Comparison of ENCODE assay signal across 10 cellular contexts in the genomic region with DNA sequence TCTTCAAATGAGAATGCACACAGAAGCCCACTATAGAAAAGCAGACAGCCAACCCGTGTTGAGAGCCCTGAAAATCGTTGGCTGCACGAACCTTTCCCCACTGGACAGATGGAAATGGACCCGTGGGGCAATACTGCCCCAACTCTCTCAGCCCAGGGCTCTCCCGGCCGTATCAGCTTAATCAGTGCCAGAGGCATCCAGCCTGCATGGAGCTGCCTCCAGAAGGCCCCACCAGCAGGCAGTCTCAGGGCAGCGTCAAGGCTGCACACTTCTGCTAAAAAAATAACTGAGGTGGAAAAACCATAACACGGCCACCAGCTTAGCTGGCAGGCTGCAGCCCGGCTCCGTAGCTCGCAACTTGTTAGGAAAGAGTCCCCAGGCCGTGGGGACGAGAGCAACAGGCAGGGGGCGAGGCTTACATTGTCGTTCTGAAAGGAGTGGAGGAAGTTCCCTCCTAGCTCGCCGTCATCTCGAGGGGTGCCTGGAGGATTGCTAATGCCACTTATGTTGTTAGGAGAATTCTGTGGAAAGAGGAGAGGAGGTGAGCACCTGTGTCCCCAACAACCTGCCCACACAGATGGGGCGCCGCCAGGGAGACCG. TPM values are rescaled to one million over a fixed set of nuclear protein-coding genes. Genes with fewer than 3 reads are reported as not detected.
DNase-seq lines count a peak whose midpoint lies in the region; ATAC-seq, FAIRE-seq and TF ChIP-seq lines count a peak whose summit lies in the region.
"Had no signal": no experiment of that assay in that cellular context is flagged by ENCODE, and none has a peak within 500 bp of the region (broad histone marks: within the 10 kb centered on the region; RNA-seq: fewer than 3 reads in every experiment).

No MANE protein-coding gene starts in this region.

- H3K79me2 ChIP-seq in DND-41 (ENCODE audit: insufficient read depth, low read length) (no peaks in the 10 kb centered on the region), PC-3 (ENCODE audit: low read length) (no peaks in the 10 kb centered on the region)

- CTCF ChIA-PET in activated CD8-positive, alpha-beta T cell treated with anti-CD3 and anti-CD28 coated beads, Interleukin-2, amount 10 ng/mL, durations not matched to agents 7 days and 5 days (lab: Charles Lee), result interaction anchor here (0.8 kb wide), 1 partner anchor 261 kb away, joined by 4 read pairs; no protein-coding TSS in a partner anchor
- CTCF ChIA-PET in HEK293T (lab: Yijun Ruan, JAX) (no interaction called here), PC-3 (lab: Charles Lee) (interaction anchor here (1.2 kb wide), 1 partner anchor 47 kb away, joined by 3 read pairs; no protein-coding TSS in a partner anchor)

- no peak overlapping the region for H2AFZ ChIP-seq in DND-41 (ENCODE audit: low read depth, low read length)
- no peak overlapping the region for H2AFZ ChIP-seq in PC-3 (ENCODE audit: low read length)

- H3K27me3 Mint-ChIP-seq in activated CD8-positive, alpha-beta T cell treated with anti-CD3 and anti-CD28 coated beads, Interleukin-2, amount 10 ng/mL, durations not matched to agents 7 days and 5 days (ENCODE audit: low read depth), result no peaks in the 10 kb centered on the region

- no peak overlapping the region for H3K9ac ChIP-seq in DND-41 (ENCODE audit: low read depth, low read length)
- peak overlapping the region in 1 of 2 donors; percentile 3 for H3K9ac ChIP-seq in kidney (ENCODE audit: low read length in 2 of 2)
- no peak overlapping the region for H3K9ac ChIP-seq in PC-3 (ENCODE audit: low read length)

- H3F3A ChIP-seq in PC-3 (ENCODE audit: low read length, unreplicated experiment), result no peaks in the 10 kb centered on the region

- FAIRE-seq in kidney (lab: Jason Lieb, UNC), result no peak
- FAIRE-seq: D721Med had no signal

- no peak overlapping the region for H3K4me3 Mint-ChIP-seq in activated CD8-positive, alpha-beta T cell treated with anti-CD3 and anti-CD28 coated beads, Interleukin-2, amount 10 ng/mL, durations not matched to agents 7 days and 5 days

- peaks cover 29% of the 10 kb centered on the region for H3K4me1 Mint-ChIP-seq in activated CD8-positive, alpha-beta T cell treated with anti-CD3 and anti-CD28 coated beads, Interleukin-2, amount 10 ng/mL, durations not matched to agents 7 days and 5 days (ENCODE audit: low read depth)

- H3K27me3 ChIP-seq in DND-41 (ENCODE audit: insufficient read depth, low read length, poor library complexity) (no peaks in the 10 kb centered on the region), PC-3 (ENCODE audit: low read length) (no peaks in the 10 kb centered on the region)

- intact Hi-C loops in kidney (cut with DNase I) (no loop called here), PC-3 (cut with micrococcal nuclease) (no loop called here)

- POLR2A ChIA-PET in activated CD8-positive, alpha-beta T cell treated with anti-CD3 and anti-CD28 coated beads, Interleukin-2, amount 10 ng/mL, durations not matched to agents 7 days and 5 days (lab: Charles Lee), result no interaction called here
- POLR2A ChIA-PET in HEK293T (lab: Yijun Ruan, JAX), result interaction anchor here (0.7 kb wide), 1 partner anchor 178 kb away, joined by 3 read pairs; the partner anchor contains the start of gene SSBP3
- POLR2A ChIA-PET in PC-3 (lab: Charles Lee; ENCODE audit: unreplicated experiment), result no interaction called here

- H3K4me1 ChIP-seq in DND-41 (ENCODE audit: insufficient read depth, low read length), result no peaks in the 10 kb centered on the region
- peaks cover 0 to 4% of the 10 kb centered on the region in 2 donors for H3K4me1 ChIP-seq in kidney (ENCODE audit: control insufficient read depth in 1 of 2, insufficient read depth in 1 of 2, low read depth in 1 of 2, low read length in 2 of 2)
- H3K4me1 ChIP-seq in PC-3 (ENCODE audit: insufficient read depth, low read length), result peaks cover 12% of the 10 kb centered on the region; the same call in 1 of the 2 replicates

- no peaks in the 10 kb centered on the region for H3K9me3 ChIP-seq in DND-41 (ENCODE audit: insufficient read depth, low read length, severe bottlenecking)
- no peaks in the 10 kb centered on the region for H3K9me3 ChIP-seq in kidney (ENCODE audit: control insufficient read depth in 1 of 2, low read length in 2 of 2)
- no peaks in the 10 kb centered on the region for H3K9me3 ChIP-seq in PC-3 (ENCODE audit: low read length)

- H4K20me1 ChIP-seq in DND-41 (ENCODE audit: insufficient read depth, low read length) (peaks cover 10% of the 10 kb centered on the region; the same call in 1 of the 2 replicates), PC-3 (ENCODE audit: low read length) (no peaks in the 10 kb centered on the region)

- peak; percentile 9 for DNase-seq in 8988T
- DNase-seq in DND-41, result no peak
- DNase-seq in activated CD8-positive, alpha-beta T cell treated with anti-CD3 and anti-CD28 coated beads, Interleukin-2, amount 10 ng/mL, durations not matched to agents 7 days and 5 days, result no peak
- peak; percentile 64 for DNase-seq in kidney
- DNase-seq in HEK293T (ENCODE audit: extremely low spot score), result no peak
- no peak for DNase-seq in PC-3
- DNase-seq in HuH-7 (ENCODE audit: low spot score), result no peak
- DNase-seq: activated CD8-positive, alpha-beta memory T cell treated with anti-CD3 and anti-CD28 coated beads, Interleukin-2, amount 50 U/mL, for 48 hours had no signal

- H3K27ac ChIP-seq in DND-41 (ENCODE audit: low read length), result no peak overlapping the region
- H3K27ac ChIP-seq in kidney (ENCODE audit: low read depth in 2 of 2, low read length in 2 of 2), result no peak overlapping the region
- H3K27ac ChIP-seq in PC-3 (ENCODE audit: low read length), result no peak overlapping the region

- peak overlapping the region; percentile 60 for H3K27ac Mint-ChIP-seq in activated CD8-positive, alpha-beta T cell treated with anti-CD3 and anti-CD28 coated beads, Interleukin-2, amount 10 ng/mL, durations not matched to agents 7 days and 5 days

- peaks cover 42% of the 10 kb centered on the region for H3K36me3 Mint-ChIP-seq in activated CD8-positive, alpha-beta T cell treated with anti-CD3 and anti-CD28 coated beads, Interleukin-2, amount 10 ng/mL, durations not matched to agents 7 days and 5 days (ENCODE audit: low read depth)

- H3K4me3 ChIP-seq in DND-41 (ENCODE audit: low read depth in 1 of 2, low read length in 2 of 2) (no peak overlapping the region), kidney (ENCODE audit: low read length in 2 of 2) (no peak overlapping the region), PC-3 (ENCODE audit: low read length) (no peak overlapping the region)

- no TSS peak for BruUV-seq in PC-3 (replicated peaks; lab: Mats Ljungman, UMichigan)

- peaks cover 52% of the 10 kb centered on the region for H3K36me3 ChIP-seq in DND-41 (ENCODE audit: insufficient read depth, low read length)
- H3K36me3 ChIP-seq in kidney (ENCODE audit: control insufficient read depth in 1 of 2, insufficient read depth in 2 of 2, low read length in 2 of 2), result peaks cover 0 to 6% of the 10 kb centered on the region in 2 donors
- no peaks in the 10 kb centered on the region for H3K36me3 ChIP-seq in PC-3 (ENCODE audit: low read depth, low read length)

- no peak overlapping the region for H3K4me2 ChIP-seq in DND-41 (ENCODE audit: insufficient read depth, low read length)
- no peak overlapping the region for H3K4me2 ChIP-seq in PC-3 (ENCODE audit: low read length)

- H3K9me2 ChIP-seq in PC-3 (replicated peaks; ENCODE audit: low read length), result no peaks in the 10 kb centered on the region

- TF ChIP-seq CTCF in DND-41 (IDR thresholded peaks at IDR 0.05; ENCODE audit: borderline replicate concordance, extremely low read depth, low read length, poor library complexity, severe bottlenecking) (peak; percentile 13), kidney (IDR thresholded peaks at IDR 0.05; ENCODE audit: borderline replicate concordance, extremely low read depth, insufficient read depth) (no peak), PC-3 (conservative IDR thresholded peaks at IDR 0.05; ENCODE audit: low read depth, low read length) (no peak)

- no peak for ATAC-seq in DND-41 (ENCODE audit: insufficient read depth, low read depth)
- ATAC-seq in activated CD8-positive, alpha-beta T cell treated with anti-CD3 and anti-CD28 coated beads, Interleukin-2, amount 10 ng/mL, durations not matched to agents 7 days and 5 days, result no peak
- no peak for ATAC-seq in GM21737 (IDR thresholded peaks at IDR 0.05; ENCODE audit: unreplicated experiment)
- no peak for ATAC-seq in PC-3

- H3K9me3 Mint-ChIP-seq in activated CD8-positive, alpha-beta T cell treated with anti-CD3 and anti-CD28 coated beads, Interleukin-2, amount 10 ng/mL, durations not matched to agents 7 days and 5 days (ENCODE audit: insufficient read depth), result no peaks in the 10 kb centered on the region

TF ChIP-seq in HEK293T, 16 proteins besides CTCF, POLR2A, EP300 and RAD21:
- TF ChIP-seq ZNF384 (IDR thresholded peaks at IDR 0.05) (no peak), CTBP1 (IDR thresholded peaks at IDR 0.05; ENCODE audit: borderline replicate concordance) (no peak), FOXK2 (IDR thresholded peaks at IDR 0.05) (no peak), LEF1 (IDR thresholded peaks at IDR 0.05; ENCODE audit: borderline replicate concordance) (no peak), PKNOX1 (IDR thresholded peaks at IDR 0.05) (no peak), NFRKB (IDR thresholded peaks at IDR 0.05) (no peak), TARDBP (IDR thresholded peaks at IDR 0.05) (no peak), SP1 (IDR thresholded peaks at IDR 0.05) (no peak), FOXM1 (IDR thresholded peaks at IDR 0.05; ENCODE audit: borderline replicate concordance) (no peak), L3MBTL2 (conservative IDR thresholded peaks at IDR 0.05) (no peak), ELF4 (IDR thresholded peaks at IDR 0.05) (no peak), ARNT (IDR thresholded peaks at IDR 0.05) (no peak)
TF ChIP-seq in HEK293T: peak in this region for 0.

RNA-seq across cellular contexts. Expression of gene MRPL37, which starts 28.0 kb away (rescaled TPM):
- 100 to 1,000 TPM; 115 TPM for total RNA-seq in activated CD8-positive, alpha-beta T cell treated with anti-CD3 and anti-CD28 coated beads, Interleukin-2, amount 10 ng/mL, durations not matched to agents 7 days and 5 days
- total RNA-seq in kidney (47.4 TPM), PC-3 (2014; rRNA removed) (191 and 211 TPM in 2 replicates)
- 114 TPM for polyA plus RNA-seq in kidney (ENCODE audit: insufficient read depth, low read depth, low replicate concordance)

RNA-seq across cellular contexts. Expression of gene CYB5RL, which starts 28.1 kb away (rescaled TPM):
- total RNA-seq in activated CD8-positive, alpha-beta T cell treated with anti-CD3 and anti-CD28 coated beads, Interleukin-2, amount 10 ng/mL, durations not matched to agents 7 days and 5 days, result 10 to 100 TPM; 13.1 to 15.5 TPM
- total RNA-seq in kidney, result 8.1 TPM
- polyA plus RNA-seq in kidney (ENCODE audit: insufficient read depth, low read depth, low replicate concordance), result 3.9 TPM
- 3.6 and 11.9 TPM in 2 replicates for total RNA-seq in PC-3 (2014; rRNA removed)

Comparison
In these comparisons a context has a peak if more than half of its experiments do, and no peak if none do; other contexts are left out.
1. DNase-seq: peak in 8988T (single experiment) and kidney (single experiment); none in DND-41 (single experiment), activated CD8-positive, alpha-beta T cell treated with anti-CD3 and anti-CD28 coated beads, Interleukin-2, amount 10 ng/mL, durations not matched to agents 7 days and 5 days (single experiment), HEK293T (single experiment), PC-3 (single experiment) and HuH-7 (single experiment).